In genomic region chr15:48389701-48390143, GRCh38 we compare ENCODE assay signal across 17 cellular contexts. TPM values are rescaled to one million over a fixed set of nuclear protein-coding genes. Genes with fewer than 3 reads are reported as not detected.
DNase-seq lines count a peak whose midpoint lies in the region; ATAC-seq and TF ChIP-seq lines count a peak whose summit lies in the region.
"Had no signal": no experiment of that assay in that cellular context is flagged by ENCODE, and none has a peak within 500 bp of the region (broad histone marks: within the 10 kb centered on the region; RNA-seq: fewer than 3 reads in every experiment).

No MANE protein-coding gene starts in this region.

- no peak for TF ChIP-seq CTCF in coronary artery (IDR thresholded peaks at IDR 0.05)
- TF ChIP-seq CTCF in GM20000 (IDR thresholded peaks at IDR 0.05; ENCODE audit: extremely low read depth, missing control alignments), result no peak

- H3K4ac ChIP-seq in mesendoderm (ENCODE audit: low read depth, low read length), result no peak overlapping the region

- no peaks in the 10 kb centered on the region for H3K36me3 ChIP-seq in mesendoderm (ENCODE audit: control insufficient read depth, insufficient read depth, low read length)

- no peak overlapping the region for H2AK5ac ChIP-seq in mesendoderm (ENCODE audit: low read length)

- H3K4me2 ChIP-seq in mesendoderm (ENCODE audit: low read length), result no peak overlapping the region
- H3K4me2 ChIP-seq: hepatocyte had no signal

- ATAC-seq in HG02885 (IDR thresholded peaks at IDR 0.05; ENCODE audit: poor library complexity, unreplicated experiment), result no peak
- ATAC-seq: activated CD4-positive, alpha-beta T cell treated with anti-CD3 and anti-CD28 coated beads for 36 hours; activated T-cell treated with anti-CD3 and anti-CD28 coated beads, Interleukin-2, amount 50 U/mL, for 4 hours; stimulated activated effector memory CD8-positive, alpha-beta T cell treated with anti-CD3 and anti-CD28 coated beads, Interleukin-12 subunit alpha, Interleukin-12 subunit beta, amount 100 ng/mL, for 72 hours had no signal

- H3K27ac Mint-ChIP-seq in activated T-cell treated with anti-CD3 and anti-CD28 coated beads, Interleukin-2, amount 50 U/mL, for 24 hours, result no peak overlapping the region
- H3K27ac Mint-ChIP-seq: activated CD4-positive, alpha-beta T cell treated with anti-CD3 and anti-CD28 coated beads for 36 hours; B cell; stimulated activated effector memory CD8-positive, alpha-beta T cell treated with anti-CD3 and anti-CD28 coated beads, Interleukin-12 subunit alpha, Interleukin-12 subunit beta, amount 100 ng/mL, for 72 hours had no signal

- DNase-seq in AG08395 (ENCODE audit: low spot score) (peak; percentile 48), LHCN-M2 (ENCODE audit: low read depth) (peak; percentile 45), coronary artery (ENCODE audit: low spot score) (no peak), mesendoderm (peak; percentile 19), MV-4-11 (lab: John Stamatoyannopoulos, UW) (no peak), GM20000 (ENCODE audit: low spot score) (no peak)
- no peak for DNase-seq in activated T-cell treated with anti-CD3 and anti-CD28 coated beads, Interleukin-2, amount 50 U/mL, for 24 hours
- DNase-seq: activated CD4-positive, alpha-beta T cell treated with anti-CD3 and anti-CD28 coated beads for 36 hours; activated T-cell treated with anti-CD3 and anti-CD28 coated beads, Interleukin-2, amount 50 U/mL, for 4 hours; amygdala; midbrain; NCI-H2081 treated with DMSO at 0.1 percent for 48 hours; SW 1271 had no signal

- no peak overlapping the region for H4K5ac ChIP-seq in mesendoderm (ENCODE audit: low read length)

- H3K36me3 Mint-ChIP-seq in activated T-cell treated with anti-CD3 and anti-CD28 coated beads, Interleukin-2, amount 50 U/mL, for 24 hours (ENCODE audit: low read depth), result no peaks in the 10 kb centered on the region
- H3K36me3 Mint-ChIP-seq: stimulated activated effector memory CD8-positive, alpha-beta T cell treated with anti-CD3 and anti-CD28 coated beads, Interleukin-12 subunit alpha, Interleukin-12 subunit beta, amount 100 ng/mL, for 72 hours had no signal

- no peaks in the 10 kb centered on the region for H3K9me3 Mint-ChIP-seq in activated T-cell treated with anti-CD3 and anti-CD28 coated beads, Interleukin-2, amount 50 U/mL, for 24 hours
- H3K9me3 Mint-ChIP-seq: activated T-cell treated with anti-CD3 and anti-CD28 coated beads, Interleukin-2, amount 50 U/mL, for 4 hours; stimulated activated effector memory CD8-positive, alpha-beta T cell treated with anti-CD3 and anti-CD28 coated beads, Interleukin-12 subunit alpha, Interleukin-12 subunit beta, amount 100 ng/mL, for 72 hours had no signal

- no peak overlapping the region for H3K18ac ChIP-seq in mesendoderm (ENCODE audit: low read length)

- H3K9ac ChIP-seq in mesendoderm (ENCODE audit: low read length), result no peak overlapping the region

- H2BK5ac ChIP-seq in mesendoderm (ENCODE audit: low read length), result no peak overlapping the region

- H2BK15ac ChIP-seq in mesendoderm (replicated peaks; ENCODE audit: low read depth), result no peak overlapping the region

- H3K23ac ChIP-seq in mesendoderm (ENCODE audit: low read length), result no peak overlapping the region

- WGBS in mesendoderm (ENCODE audit: extremely low coverage, insufficient coverage, low lambda C conversion rate), result no CpG with 5 or more reads among the region's 3 CpGs

- no peaks in the 10 kb centered on the region for H3K79me2 ChIP-seq in mesendoderm (ENCODE audit: control insufficient read depth, insufficient read depth, low read length)
- H3K79me2 ChIP-seq: hepatocyte had no signal

- H2BK120ac ChIP-seq in mesendoderm (ENCODE audit: low read depth, low read length), result no peak overlapping the region

- H3K4me1 Mint-ChIP-seq in activated T-cell treated with anti-CD3 and anti-CD28 coated beads, Interleukin-2, amount 50 U/mL, for 24 hours (ENCODE audit: low read depth), result no peaks in the 10 kb centered on the region
- H3K4me1 Mint-ChIP-seq: activated CD4-positive, alpha-beta T cell treated with anti-CD3 and anti-CD28 coated beads for 36 hours; B cell; stimulated activated effector memory CD8-positive, alpha-beta T cell treated with anti-CD3 and anti-CD28 coated beads, Interleukin-12 subunit alpha, Interleukin-12 subunit beta, amount 100 ng/mL, for 72 hours had no signal

- H3K27me3 Mint-ChIP-seq in activated T-cell treated with anti-CD3 and anti-CD28 coated beads, Interleukin-2, amount 50 U/mL, for 24 hours, result peaks cover 8% of the 10 kb centered on the region
- H3K27me3 Mint-ChIP-seq: activated CD4-positive, alpha-beta T cell treated with anti-CD3 and anti-CD28 coated beads for 36 hours had no signal

- H3K56ac ChIP-seq in mesendoderm (ENCODE audit: low read length), result no peak overlapping the region

- H4K8ac ChIP-seq in mesendoderm (ENCODE audit: low read depth, low read length), result no peak overlapping the region

- H3K4me1 ChIP-seq in mesendoderm (ENCODE audit: control insufficient read depth, low read depth, low read length), result no peaks in the 10 kb centered on the region

- H3K4me3 ChIP-seq in coronary artery (no peak overlapping the region), mesendoderm (ENCODE audit: low read length) (no peak overlapping the region)
- H3K4me3 ChIP-seq: hepatocyte had no signal

- H3K27me3 ChIP-seq in mesendoderm (ENCODE audit: insufficient read depth, low read length, poor library complexity), result no peaks in the 10 kb centered on the region
- H3K27me3 ChIP-seq: hepatocyte had no signal

- H3K27ac ChIP-seq in coronary artery (peak overlapping the region; percentile 2 to 53), mesendoderm (ENCODE audit: low read depth, low read length) (no peak overlapping the region)
- H3K27ac ChIP-seq: hepatocyte had no signal

- H3K79me1 ChIP-seq in mesendoderm (ENCODE audit: low read length), result no peaks in the 10 kb centered on the region

- no peak overlapping the region for H3K4me3 Mint-ChIP-seq in activated T-cell treated with anti-CD3 and anti-CD28 coated beads, Interleukin-2, amount 50 U/mL, for 24 hours
- H3K4me3 Mint-ChIP-seq: activated CD4-positive, alpha-beta T cell treated with anti-CD3 and anti-CD28 coated beads for 36 hours; activated T-cell treated with anti-CD3 and anti-CD28 coated beads, Interleukin-2, amount 50 U/mL, for 4 hours; B cell; stimulated activated effector memory CD8-positive, alpha-beta T cell treated with anti-CD3 and anti-CD28 coated beads, Interleukin-12 subunit alpha, Interleukin-12 subunit beta, amount 100 ng/mL, for 72 hours had no signal

RNA-seq across cellular contexts. Expression of gene DUT, which starts 58.5 kb away (rescaled TPM):
- 78.2 and 98.3 TPM in 2 replicates for total RNA-seq in LHCN-M2 (2014; rRNA removed)
- polyA plus RNA-seq in LHCN-M2 (2012), result 84.6 TPM
- 191 TPM for polyA plus RNA-seq in mesendoderm (2013, experiment 1 of 2)
- polyA plus RNA-seq in mesendoderm (2013, experiment 2 of 2), result 190 TPM

Comparison
In these comparisons a context has a peak if more than half of its experiments do, and no peak if none do; other contexts are left out.
1. DNase-seq: peak in AG08395 (single experiment), LHCN-M2 (single experiment) and mesendoderm (single experiment); none in coronary artery (single experiment), MV-4-11 (single experiment), activated T-cell treated with anti-CD3 and anti-CD28 coated beads, Interleukin-2, amount 50 U/mL, for 24 hours (single experiment) and GM20000 (single experiment).